ENCODE assay signal across 1 cellular context in the genomic region with DNA sequence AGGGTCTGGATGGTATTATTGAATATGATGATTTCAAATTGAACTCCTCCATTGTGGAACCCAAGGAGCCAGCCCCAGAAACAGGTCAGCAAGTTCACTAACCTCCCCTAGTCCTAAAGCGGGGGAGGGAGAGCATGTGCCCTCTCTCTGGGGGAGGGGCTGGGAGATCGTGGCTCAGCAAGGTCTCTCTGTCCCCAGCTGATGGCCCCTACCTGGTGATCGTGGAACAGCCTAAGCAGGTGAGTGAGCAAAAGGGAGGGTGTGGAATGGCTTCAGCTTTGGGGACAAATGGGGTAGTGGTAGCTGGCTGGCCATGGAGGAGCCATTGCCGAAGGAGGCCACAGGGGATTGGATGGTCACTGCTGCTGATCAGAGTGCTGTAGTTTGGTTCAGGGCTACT.
TF ChIP-seq lines count a peak whose summit lies in the region.

No MANE protein-coding gene starts in this region.

TF ChIP-seq in endothelial cell of umbilical vein, 7 proteins besides CTCF, POLR2A, EP300 and RAD21:
- TF ChIP-seq JUN (IDR thresholded peaks at IDR 0.05; ENCODE audit: borderline replicate concordance, insufficient read depth, insufficient read length, low read depth), result no peak
- TF ChIP-seq MYC (IDR thresholded peaks at IDR 0.05; ENCODE audit: low read depth, low read length), result no peak
- no peak for TF ChIP-seq EZH2 (IDR thresholded peaks at IDR 0.05; ENCODE audit: borderline replicate concordance, low read depth, low read length, severe bottlenecking)
- TF ChIP-seq POLR2AphosphoS5 (IDR thresholded peaks at IDR 0.05; ENCODE audit: insufficient read depth, low read depth, low read length), result no peak
- no peak for TF ChIP-seq FOS (IDR thresholded peaks at IDR 0.05; ENCODE audit: borderline replicate concordance, insufficient read depth, low read length)
- TF ChIP-seq, protein P1, sequence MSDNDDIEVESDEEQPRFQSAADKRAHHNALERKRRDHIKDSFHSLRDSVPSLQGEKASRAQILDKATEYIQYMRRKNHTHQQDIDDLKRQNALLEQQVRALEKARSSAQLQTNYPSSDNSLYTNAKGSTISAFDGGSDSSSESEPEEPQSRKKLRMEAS (IDR thresholded peaks at IDR 0.05; ENCODE audit: insufficient read depth, insufficient read length), result no peak
- no peak for TF ChIP-seq GATA2 (IDR thresholded peaks at IDR 0.05; ENCODE audit: insufficient read depth, insufficient read length, low read depth, low read length)
